Comparison of ENCODE assay signal across 13 cellular contexts in the genomic region with DNA sequence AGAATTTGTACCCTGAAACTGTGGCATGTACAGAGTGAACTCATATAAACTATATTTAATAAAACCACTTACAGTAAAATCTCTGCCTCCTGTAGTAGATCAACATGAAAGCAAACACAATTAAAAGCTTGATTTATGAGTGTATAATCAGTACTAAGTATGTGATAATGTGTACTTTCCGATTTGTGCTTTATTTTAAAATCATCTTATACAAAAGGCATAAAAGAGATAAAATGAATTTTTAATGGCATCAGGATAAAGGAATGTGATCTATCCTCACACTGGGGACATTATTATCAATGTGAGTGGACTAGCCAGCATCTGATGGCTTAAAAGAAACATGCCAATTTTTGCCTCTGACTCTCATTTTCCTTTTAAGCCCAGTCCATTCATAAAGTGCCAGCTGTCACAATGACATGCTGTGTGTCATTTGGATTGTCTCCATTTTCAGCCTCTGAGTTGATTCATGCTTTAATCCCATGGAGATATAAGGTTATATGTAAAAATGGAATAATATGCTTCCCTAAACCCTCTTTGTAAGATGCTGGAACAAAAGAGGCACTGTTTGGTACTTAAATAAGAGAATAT.
"Had no signal": no experiment of that assay in that cellular context is flagged by ENCODE, and none has a peak within 500 bp of the region (broad histone marks: within the 10 kb centered on the region; RNA-seq: fewer than 3 reads in every experiment).

No MANE protein-coding gene starts in this region.

- H3K27ac ChIP-seq: esophagus muscularis mucosa, sigmoid colon, thoracic aorta had no signal

- H3K4me3 ChIP-seq: esophagus muscularis mucosa, sigmoid colon, thoracic aorta had no signal

- H3K27me3 ChIP-seq: esophagus muscularis mucosa, sigmoid colon had no signal

- DNase-seq: activated CD4-positive, alpha-beta T cell treated with anti-CD3 and anti-CD28 coated beads, Interleukin-2, amount 50 U/mL, for 4 hours; activated CD4-positive, CD25-positive, alpha-beta regulatory T cell treated with anti-CD3 and anti-CD28 coated beads, Interleukin-2, amount 50 U/mL, for 72 hours; activated CD8-positive, alpha-beta memory T cell treated with anti-CD3 and anti-CD28 coated beads, Interleukin-2, amount 10 ng/mL, durations not matched to agents 7 days and 5 days; activated effector memory CD4-positive, alpha-beta T cell treated with Interleukin-2 at 50 U/mL for 16 hours; activated T-cell treated with anti-CD3 and anti-CD28 coated beads, Interleukin-2, amount 50 U/mL, for 24 hours; amniotic stem cell; sigmoid colon; stimulated activated CD4-positive, alpha-beta T cell treated with anti-CD3 and anti-CD28 coated beads, Interleukin-4, amount 100 ng/mL, for 1 hour; stimulated activated CD8-positive, alpha-beta memory T cell treated with anti-CD3 and anti-CD28 coated beads, Interleukin-4, amount 100 ng/mL, for 48 hours; stimulated activated naive CD8-positive, alpha-beta T cell treated with anti-CD3 and anti-CD28 coated beads, Interleukin-15, Interleukin-2, amounts not matched to agents 100 U/mL and 50 U/mL, for 24 hours had no signal

- H3K9me3 ChIP-seq: sigmoid colon, thoracic aorta had no signal

- H3K4me1 ChIP-seq: esophagus muscularis mucosa, sigmoid colon had no signal

- H3K36me3 ChIP-seq: esophagus muscularis mucosa, sigmoid colon, thoracic aorta had no signal

- ATAC-seq: activated CD8-positive, alpha-beta memory T cell treated with anti-CD3 and anti-CD28 coated beads, Interleukin-2, amount 10 ng/mL, durations not matched to agents 7 days and 5 days; left lobe of liver; stimulated activated naive CD8-positive, alpha-beta T cell treated with anti-CD3 and anti-CD28 coated beads, Interleukin-15, Interleukin-2, amounts not matched to agents 100 U/mL and 50 U/mL, for 24 hours had no signal
